In the genomic region with DNA sequence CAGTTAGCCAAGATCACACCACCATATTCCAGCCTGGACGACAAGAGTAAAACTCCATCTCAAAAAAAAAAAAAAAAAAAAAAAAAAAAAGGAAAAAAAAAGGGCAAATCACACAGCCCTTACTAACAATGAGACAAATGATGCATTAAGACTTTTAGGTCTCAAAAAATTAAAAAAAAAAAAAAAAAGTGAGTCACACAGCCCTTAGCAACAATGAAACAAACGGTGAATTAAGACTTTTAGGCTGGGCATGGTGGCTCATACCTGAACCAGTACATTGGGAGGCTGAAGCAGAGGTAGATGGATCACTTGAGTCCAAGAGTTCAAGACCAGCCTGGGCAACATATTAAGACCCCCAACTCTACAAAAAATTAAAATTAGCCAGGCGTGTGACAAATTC, we compare ENCODE assay signal across 20 cellular contexts. TPM values are rescaled to one million over a fixed set of nuclear protein-coding genes. Genes with fewer than 3 reads are reported as not detected.
DNase-seq lines count a peak whose midpoint lies in the region; ATAC-seq and TF ChIP-seq lines count a peak whose summit lies in the region.
"Had no signal": no experiment of that assay in that cellular context is flagged by ENCODE, and none has a peak within 500 bp of the region (broad histone marks: within the 10 kb centered on the region; RNA-seq: fewer than 3 reads in every experiment).

No MANE protein-coding gene starts in this region.

- H3K4me1 ChIP-seq in fibroblast of lung (ENCODE audit: control insufficient read depth, extremely low read depth, insufficient read depth, low read length), result no peaks in the 10 kb centered on the region
- H3K4me1 ChIP-seq: HAP-1 had no signal

- no peaks in the 10 kb centered on the region for H3K9me3 ChIP-seq in fibroblast of lung (ENCODE audit: control insufficient read depth, insufficient read depth, low read depth, low read length)
- H3K9me3 ChIP-seq: HAP-1 had no signal

- H3K4me3 ChIP-seq in fibroblast of lung (replicated peaks in 1 of 4; ENCODE audit: control extremely low read depth in 1 of 4, insufficient read depth in 1 of 4, low read depth in 3 of 4, low read length in 4 of 4), result no peak overlapping the region
- H3K4me3 ChIP-seq: GM23338, HAP-1 had no signal

- no peak overlapping the region for H2AFZ ChIP-seq in fibroblast of lung (ENCODE audit: low read length)
- H2AFZ ChIP-seq: GM23338 had no signal

- no peaks in the 10 kb centered on the region for H3K79me2 ChIP-seq in fibroblast of lung (ENCODE audit: control insufficient read depth, insufficient read depth, low read length)

- no peak overlapping the region for H3K4me2 ChIP-seq in fibroblast of lung (ENCODE audit: extremely low read depth, insufficient read depth, low read length)
- H3K4me2 ChIP-seq: GM23338, KMS-11 had no signal

- H3K4me1 Mint-ChIP-seq in activated T-cell treated with anti-CD3 and anti-CD28 coated beads, Interleukin-2, amount 50 U/mL, for 4 hours (ENCODE audit: low read depth), result no peaks in the 10 kb centered on the region
- H3K4me1 Mint-ChIP-seq: B cell, GM23338 had no signal

- TF ChIP-seq CTCF in fibroblast of lung (conservative IDR thresholded peaks at IDR 0.05 in 1 of 2, IDR thresholded peaks at IDR 0.05 in 1 of 2; ENCODE audit: low read depth in 1 of 2, low read length in 2 of 2), result no peak

- H3K36me3 ChIP-seq in fibroblast of lung (ENCODE audit: control insufficient read depth, insufficient read depth, low read length), result peaks cover 41% of the 10 kb centered on the region

- ATAC-seq in activated T-cell treated with anti-CD3 and anti-CD28 coated beads, Interleukin-2, amount 50 U/mL, for 4 hours, result peak; percentile 53 to 58
- ATAC-seq in GM21576 (IDR thresholded peaks at IDR 0.05; ENCODE audit: unreplicated experiment) (no peak), HG03460 (IDR thresholded peaks at IDR 0.05; ENCODE audit: unreplicated experiment) (no peak)
- ATAC-seq: GM23338 had no signal

- no peaks in the 10 kb centered on the region for H4K20me1 ChIP-seq in fibroblast of lung (ENCODE audit: control insufficient read depth, extremely low read depth, insufficient read depth, low read length)

- no peak overlapping the region for H3K4me3 Mint-ChIP-seq in activated T-cell treated with anti-CD3 and anti-CD28 coated beads, Interleukin-2, amount 50 U/mL, for 4 hours
- H3K4me3 Mint-ChIP-seq: B cell, GM23338 had no signal

- no peak overlapping the region for H3K9ac ChIP-seq in fibroblast of lung (ENCODE audit: insufficient read depth, low read length)
- H3K9ac ChIP-seq: KMS-11 had no signal

- no peaks in the 10 kb centered on the region for H3K9me3 Mint-ChIP-seq in activated T-cell treated with anti-CD3 and anti-CD28 coated beads, Interleukin-2, amount 50 U/mL, for 4 hours
- H3K9me3 Mint-ChIP-seq: GM23338 had no signal

- no peaks in the 10 kb centered on the region for H3K27me3 ChIP-seq in fibroblast of lung (ENCODE audit: control insufficient read depth, insufficient read depth, low read length)

- no peaks in the 10 kb centered on the region for H3K27me3 Mint-ChIP-seq in activated T-cell treated with anti-CD3 and anti-CD28 coated beads, Interleukin-2, amount 50 U/mL, for 4 hours (ENCODE audit: low read depth)
- H3K27me3 Mint-ChIP-seq: B cell had no signal

- no peak for DNase-seq in activated T-cell treated with anti-CD3 and anti-CD28 coated beads, Interleukin-2, amount 50 U/mL, for 4 hours
- no peak for DNase-seq in activated T-cell treated with anti-CD3 and anti-CD28 coated beads for 4 hours
- peak; percentile 15 for DNase-seq in COLO829 (ENCODE audit: low spot score)
- DNase-seq in M059J (ENCODE audit: low read depth), result peak; percentile 50
- no peak for DNase-seq in fibroblast of lung (ENCODE audit: low read depth in 2 of 2)
- no peak for DNase-seq in NCI-H1092 treated with DMSO at 0.1 percent for 48 hours (lab: John Stamatoyannopoulos, UW)
- DNase-seq: DND-41, IMR-90, NCI-H1105 treated with DMSO at 0.1 percent for 48 hours, NCI-H2029 treated with DMSO at 0.1 percent for 48 hours, NCI-H226, NCI-H510A treated with DMSO at 0.1 percent for 48 hours, NCI-H748 treated with DMSO at 0.1 percent for 48 hours, SIG-M5 had no signal

- peak overlapping the region; percentile 0 for H3K27ac ChIP-seq in fibroblast of lung (ENCODE audit: insufficient read depth, low read length)
- H3K27ac ChIP-seq: KMS-11 had no signal

- H3K36me3 Mint-ChIP-seq in activated T-cell treated with anti-CD3 and anti-CD28 coated beads, Interleukin-2, amount 50 U/mL, for 4 hours (ENCODE audit: insufficient read depth), result peaks cover 43% of the 10 kb centered on the region

RNA-seq across cellular contexts. Expression of a gene that starts 32.4 kb away (rescaled TPM):
- total RNA-seq in activated T-cell treated with anti-CD3 and anti-CD28 coated beads, Interleukin-2, amount 50 U/mL, for 4 hours, result 100 to 1,000 TPM; 503 to 538 (median 523) TPM
- 261 and 266 TPM in 2 replicates for total RNA-seq in M059J (2014; rRNA removed; shearing (Covaris generic))
- total RNA-seq in fibroblast of lung, result 296 and 385 TPM in 2 replicates
- polyA plus RNA-seq in fibroblast of lung, result 169 and 236 TPM in 2 replicates
- 190 and 275 TPM in 2 replicates for polyA plus RNA-seq in fibroblast of lung (2012)
- polyA minus RNA-seq in fibroblast of lung (ENCODE audit: low replicate concordance), result 106 and 110 TPM in 2 replicates

RNA-seq across cellular contexts. Expression of a gene that starts 40.6 kb away (rescaled TPM):
- 10 to 100 TPM; 74.8 to 87.5 (median 82.6) TPM for total RNA-seq in activated T-cell treated with anti-CD3 and anti-CD28 coated beads, Interleukin-2, amount 50 U/mL, for 4 hours
- total RNA-seq in M059J (2014; rRNA removed; shearing (Covaris generic)), result 0.96 and 6.5 TPM in 2 replicates
- total RNA-seq in fibroblast of lung, result 2.6 and 3.3 TPM in 2 replicates
- 0.68 and 0.88 TPM in 2 replicates for polyA plus RNA-seq in fibroblast of lung
- polyA plus RNA-seq in fibroblast of lung (2012), result 2.8 and 3.2 TPM in 2 replicates
- polyA minus RNA-seq in fibroblast of lung (ENCODE audit: low replicate concordance), result 0.96 and 8.7 TPM in 2 replicates

RNA-seq across cellular contexts. Expression of a gene that starts 42.7 kb away (rescaled TPM):
- 100 to 1,000 TPM; 353 to 433 (median 355) TPM for total RNA-seq in activated T-cell treated with anti-CD3 and anti-CD28 coated beads, Interleukin-2, amount 50 U/mL, for 4 hours
- total RNA-seq in M059J (2014; rRNA removed; shearing (Covaris generic)), result 199 and 263 TPM in 2 replicates
- total RNA-seq in fibroblast of lung, result 22.6 and 33.7 TPM in 2 replicates
- polyA plus RNA-seq in fibroblast of lung, result 36.7 and 88.4 TPM in 2 replicates
- 58.7 and 115 TPM in 2 replicates for polyA plus RNA-seq in fibroblast of lung (2012)
- polyA minus RNA-seq in fibroblast of lung (ENCODE audit: low replicate concordance), result 86.4 and 194 TPM in 2 replicates

RNA-seq across cellular contexts. Expression of a gene that starts 45.9 kb away (rescaled TPM):
- total RNA-seq in activated T-cell treated with anti-CD3 and anti-CD28 coated beads, Interleukin-2, amount 50 U/mL, for 4 hours, result 100 to 1,000 TPM; 479 to 497 (median 489) TPM
- total RNA-seq in M059J (2014; rRNA removed; shearing (Covaris generic)), result 20.9 and 25.0 TPM in 2 replicates
- total RNA-seq in fibroblast of lung, result 22.6 and 26.5 TPM in 2 replicates
- 15.3 and 19.7 TPM in 2 replicates for polyA plus RNA-seq in fibroblast of lung
- polyA plus RNA-seq in fibroblast of lung (2012), result 23.1 and 33.0 TPM in 2 replicates
- polyA minus RNA-seq in fibroblast of lung (ENCODE audit: low replicate concordance), result 54.1 and 151 TPM in 2 replicates

RNA-seq across cellular contexts. Expression of a gene that starts 49.6 kb away (rescaled TPM):
- total RNA-seq in activated T-cell treated with anti-CD3 and anti-CD28 coated beads, Interleukin-2, amount 50 U/mL, for 4 hours, result 10 to 100 TPM in 1 of 3 donors, 1 to 10 TPM in 2; 9.2 to 11.0 (median 9.2) TPM
- total RNA-seq in M059J (2014; rRNA removed; shearing (Covaris generic)), result 0.25 TPM in 1 of 2 replicates, not detected in the other
- 0.26 and 0.33 TPM in 2 replicates for total RNA-seq in fibroblast of lung
- polyA plus RNA-seq in fibroblast of lung, result 0.12 and 0.14 TPM in 2 replicates
- polyA plus RNA-seq in fibroblast of lung (2012), result 0.15 and 0.16 TPM in 2 replicates
- polyA minus RNA-seq in fibroblast of lung (ENCODE audit: low replicate concordance), result 0.44 TPM in 1 of 2 replicates, not detected in the other
- total RNA-seq: GM23338, IMR-90 had no signal
- polyA plus RNA-seq: GM23338 had no signal

Comparison
In these comparisons a context has a peak if more than half of its experiments do, and no peak if none do; other contexts are left out.
1. ATAC-seq: peak in activated T-cell treated with anti-CD3 and anti-CD28 coated beads, Interleukin-2, amount 50 U/mL, for 4 hours (2 of 2); none in GM21576 (single experiment) and HG03460 (single experiment).
2. DNase-seq: peak in COLO829 (single experiment) and M059J (single experiment); none in activated T-cell treated with anti-CD3 and anti-CD28 coated beads, Interleukin-2, amount 50 U/mL, for 4 hours (single experiment), activated T-cell treated with anti-CD3 and anti-CD28 coated beads for 4 hours (single experiment), fibroblast of lung (0 of 2) and NCI-H1092 treated with DMSO at 0.1 percent for 48 hours (single experiment).
3. RNA of a gene that starts 40.6 kb away (total RNA-seq): 74.8 to 87.5 TPM in activated T-cell treated with anti-CD3 and anti-CD28 coated beads, Interleukin-2, amount 50 U/mL, for 4 hours; 2.6 to 3.3 TPM in fibroblast of lung and 0.96 to 6.5 TPM in M059J; every median in the first group is over 10 times any median in the second.